Comparison of ENCODE assay signal across 8 cellular contexts in genomic region chr3:190513409-190514162, GRCh38. TPM values are rescaled to one million over a fixed set of nuclear protein-coding genes. Genes with fewer than 3 reads are reported as not detected.
DNase-seq lines count a peak whose midpoint lies in the region; ATAC-seq and TF ChIP-seq lines count a peak whose summit lies in the region.

A gene with protein sequence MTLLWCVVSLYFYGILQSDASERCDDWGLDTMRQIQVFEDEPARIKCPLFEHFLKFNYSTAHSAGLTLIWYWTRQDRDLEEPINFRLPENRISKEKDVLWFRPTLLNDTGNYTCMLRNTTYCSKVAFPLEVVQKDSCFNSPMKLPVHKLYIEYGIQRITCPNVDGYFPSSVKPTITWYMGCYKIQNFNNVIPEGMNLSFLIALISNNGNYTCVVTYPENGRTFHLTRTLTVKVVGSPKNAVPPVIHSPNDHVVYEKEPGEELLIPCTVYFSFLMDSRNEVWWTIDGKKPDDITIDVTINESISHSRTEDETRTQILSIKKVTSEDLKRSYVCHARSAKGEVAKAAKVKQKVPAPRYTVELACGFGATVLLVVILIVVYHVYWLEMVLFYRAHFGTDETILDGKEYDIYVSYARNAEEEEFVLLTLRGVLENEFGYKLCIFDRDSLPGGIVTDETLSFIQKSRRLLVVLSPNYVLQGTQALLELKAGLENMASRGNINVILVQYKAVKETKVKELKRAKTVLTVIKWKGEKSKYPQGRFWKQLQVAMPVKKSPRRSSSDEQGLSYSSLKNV (plus strand): TSS chr3:190514085. CDS start chr3:190564290, 50,205 bp downstream.

- peaks cover 29% of the 10 kb centered on the region for H3K4me1 ChIP-seq in A673 (ENCODE audit: insufficient read depth, low read length, poor library complexity, severe bottlenecking)

- peaks cover 24% of the 10 kb centered on the region for H3K36me3 ChIP-seq in A673 (ENCODE audit: insufficient read depth, low read length, poor library complexity, severe bottlenecking)

- peak within 1 kb of the TSS; percentile 84 for H3K27ac ChIP-seq in A673 (ENCODE audit: low read depth, low read length, poor library complexity, severe bottlenecking)

- peak; percentile 98 for DNase-seq in A673 (ENCODE audit: low spot score)
- DNase-seq in NCI-H2171 treated with DMSO at 0.1 percent for 48 hours (lab: John Stamatoyannopoulos, UW) = peak; percentile 81
- DNase-seq in WTC11 (ENCODE audit: low spot score) = peak; percentile 80
- peak; percentile 95 to 96 for DNase-seq in cardiac fibroblast (ENCODE audit: low read depth in 2 of 2)
- DNase-seq in iris pigment epithelial cell (ENCODE audit: low read depth) = peak; percentile 92
- peak; percentile 71 to 80 for DNase-seq in stimulated activated CD4-positive, alpha-beta T cell treated with anti-CD3 and anti-CD28 coated beads, Interleukin-12 subunit alpha, Interleukin-12 subunit beta, amount 100 ng/mL, for 24 hours (ENCODE audit: low read depth in 2 of 2)

- peaks cover 37% of the 10 kb centered on the region for H3K27me3 Mint-ChIP-seq in WTC11 (ENCODE audit: low read depth)

- POLR2A ChIA-PET in A673 (lab: Charles Lee; ENCODE audit: low non-redundant PET) (no interaction called here), WTC11 (lab: Charles Lee) (interaction anchor here (0.5 kb wide), 1 partner anchor 40 kb away, joined by 3 read pairs; no protein-coding TSS in a partner anchor)

- CTCF ChIA-PET in A673 (lab: Charles Lee) = interaction anchor here (0.6 to 1.4 kb wide), 6 partner anchors 9 to 184 kb away, joined by 3 to 6 read pairs (median 4); no protein-coding TSS in a partner anchor
- CTCF ChIA-PET in WTC11 (lab: Charles Lee) = interaction anchor here (0.7 to 2.1 kb wide), 17 partner anchors 10 to 552 kb away, joined by 3 to 10 read pairs (median 4); partner anchors contain the start of genes CLDN1 and P3H2

- TF ChIP-seq CTCF in A673 (conservative IDR thresholded peaks at IDR 0.05; ENCODE audit: low read depth, low read length) (peak; percentile 50; the same call in 1 of the 2 replicates), WTC11 (IDR thresholded peaks at IDR 0.05) (0 out of 2 replicates have a peak, but pooled peaks have one; percentile 20), cardiac fibroblast (IDR thresholded peaks at IDR 0.05; ENCODE audit: low read depth, low read length) (no peak)

- H3K4me1 Mint-ChIP-seq in WTC11 = peaks cover 17% of the 10 kb centered on the region

- ATAC-seq in GM18520 (IDR thresholded peaks at IDR 0.05; ENCODE audit: unreplicated experiment) (peak; percentile 98), HG03066 (IDR thresholded peaks at IDR 0.05; ENCODE audit: low read depth, unreplicated experiment) (peak; percentile 99), WTC11 (peak; percentile 96)

- peaks cover 3% of the 10 kb centered on the region; the same call in 1 of the 2 replicates for H3K36me3 Mint-ChIP-seq in WTC11

- H3K27me3 ChIP-seq in A673 (replicated peaks; ENCODE audit: insufficient read depth, low read depth, low read length, poor library complexity) = no peaks in the 10 kb centered on the region

- BruUV-seq in A673 (replicated peaks; lab: Mats Ljungman, UMichigan) = no TSS peak

- H3K4me3 Mint-ChIP-seq in WTC11 = peak within 1 kb of the TSS; percentile 83

- peaks cover 4% of the 10 kb centered on the region for H3K9me3 Mint-ChIP-seq in WTC11

- H3K9me3 ChIP-seq in A673 (ENCODE audit: low read depth, low read length, poor library complexity, severe bottlenecking) = no peaks in the 10 kb centered on the region

- H3K27ac Mint-ChIP-seq in WTC11 = no peak within 1 kb of the TSS

- H3K4me3 ChIP-seq in A673 (ENCODE audit: low read depth, low read length, poor library complexity, severe bottlenecking) = peak within 1 kb of the TSS; percentile 87
- H3K4me3 ChIP-seq in cardiac fibroblast (replicated peaks in 1 of 2; ENCODE audit: low read depth in 2 of 2, low read length in 2 of 2) = peak within 1 kb of the TSS; percentile 87 to 92

- intact Hi-C loops in A673 (cut with micrococcal nuclease; ENCODE audit: unreplicated experiment) = loop anchor here (5.0 to 10.0 kb wide), 2 partner anchors 131 to 549 kb away; no protein-coding TSS in a partner anchor

TF ChIP-seq in WTC11, 78 proteins besides CTCF, POLR2A, EP300 and RAD21 (continues in another document):
- TF ChIP-seq, protein P1, sequence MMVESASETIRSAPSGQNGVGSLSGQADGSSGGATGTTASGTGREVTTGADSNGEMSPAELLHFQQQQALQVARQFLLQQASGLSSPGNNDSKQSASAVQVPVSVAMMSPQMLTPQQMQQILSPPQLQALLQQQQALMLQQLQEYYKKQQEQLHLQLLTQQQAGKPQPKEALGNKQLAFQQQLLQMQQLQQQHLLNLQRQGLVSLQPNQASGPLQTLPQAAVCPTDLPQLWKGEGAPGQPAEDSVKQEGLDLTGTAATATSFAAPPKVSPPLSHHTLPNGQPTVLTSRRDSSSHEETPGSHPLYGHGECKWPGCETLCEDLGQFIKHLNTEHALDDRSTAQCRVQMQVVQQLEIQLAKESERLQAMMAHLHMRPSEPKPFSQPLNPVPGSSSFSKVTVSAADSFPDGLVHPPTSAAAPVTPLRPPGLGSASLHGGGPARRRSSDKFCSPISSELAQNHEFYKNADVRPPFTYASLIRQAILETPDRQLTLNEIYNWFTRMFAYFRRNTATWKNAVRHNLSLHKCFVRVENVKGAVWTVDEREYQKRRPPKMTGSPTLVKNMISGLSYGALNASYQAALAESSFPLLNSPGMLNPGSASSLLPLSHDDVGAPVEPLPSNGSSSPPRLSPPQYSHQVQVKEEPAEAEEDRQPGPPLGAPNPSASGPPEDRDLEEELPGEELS (CRISPR knock-in tag; IDR thresholded peaks at IDR 0.05) = no peak
- TF ChIP-seq TP53 (CRISPR knock-in tag; IDR thresholded peaks at IDR 0.05) (peak; percentile 81; the same call in 1 of the 2 replicates), SMAD4 (CRISPR knock-in tag; IDR thresholded peaks at IDR 0.05) (no peak), RELA (CRISPR knock-in tag; IDR thresholded peaks at IDR 0.05; ENCODE audit: borderline replicate concordance) (no peak), ZNF671 (CRISPR knock-in tag; IDR thresholded peaks at IDR 0.05) (no peak), NR3C1 (CRISPR knock-in tag; conservative IDR thresholded peaks at IDR 0.05; ENCODE audit: low read depth) (peak; percentile 81; the same call in 1 of the 2 replicates), EMX1 (CRISPR knock-in tag; IDR thresholded peaks at IDR 0.05) (no peak), CBFB (CRISPR knock-in tag; IDR thresholded peaks at IDR 0.05; ENCODE audit: low read depth) (no peak), NFYB (CRISPR knock-in tag; conservative IDR thresholded peaks at IDR 0.05; ENCODE audit: low read depth) (peak; percentile 33; the same call in 1 of the 2 replicates), MYBL2 (CRISPR knock-in tag; IDR thresholded peaks at IDR 0.05) (no peak), KAT7 (CRISPR knock-in tag; IDR thresholded peaks at IDR 0.05; ENCODE audit: borderline replicate concordance) (no peak)
- TF ChIP-seq, protein P2, sequence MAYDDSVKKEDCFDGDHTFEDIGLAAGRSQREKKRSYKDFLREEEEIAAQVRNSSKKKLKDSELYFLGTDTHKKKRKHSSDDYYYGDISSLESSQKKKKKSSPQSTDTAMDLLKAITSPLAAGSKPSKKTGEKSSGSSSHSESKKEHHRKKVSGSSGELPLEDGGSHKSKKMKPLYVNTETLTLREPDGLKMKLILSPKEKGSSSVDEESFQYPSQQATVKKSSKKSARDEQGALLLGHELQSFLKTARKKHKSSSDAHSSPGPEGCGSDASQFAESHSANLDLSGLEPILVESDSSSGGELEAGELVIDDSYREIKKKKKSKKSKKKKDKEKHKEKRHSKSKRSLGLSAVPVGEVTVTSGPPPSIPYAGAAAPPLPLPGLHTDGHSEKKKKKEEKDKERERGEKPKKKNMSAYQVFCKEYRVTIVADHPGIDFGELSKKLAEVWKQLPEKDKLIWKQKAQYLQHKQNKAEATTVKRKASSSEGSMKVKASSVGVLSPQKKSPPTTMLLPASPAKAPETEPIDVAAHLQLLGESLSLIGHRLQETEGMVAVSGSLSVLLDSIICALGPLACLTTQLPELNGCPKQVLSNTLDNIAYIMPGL (CRISPR knock-in tag; IDR thresholded peaks at IDR 0.05) = peak; percentile 91
- TF ChIP-seq, protein P3, sequence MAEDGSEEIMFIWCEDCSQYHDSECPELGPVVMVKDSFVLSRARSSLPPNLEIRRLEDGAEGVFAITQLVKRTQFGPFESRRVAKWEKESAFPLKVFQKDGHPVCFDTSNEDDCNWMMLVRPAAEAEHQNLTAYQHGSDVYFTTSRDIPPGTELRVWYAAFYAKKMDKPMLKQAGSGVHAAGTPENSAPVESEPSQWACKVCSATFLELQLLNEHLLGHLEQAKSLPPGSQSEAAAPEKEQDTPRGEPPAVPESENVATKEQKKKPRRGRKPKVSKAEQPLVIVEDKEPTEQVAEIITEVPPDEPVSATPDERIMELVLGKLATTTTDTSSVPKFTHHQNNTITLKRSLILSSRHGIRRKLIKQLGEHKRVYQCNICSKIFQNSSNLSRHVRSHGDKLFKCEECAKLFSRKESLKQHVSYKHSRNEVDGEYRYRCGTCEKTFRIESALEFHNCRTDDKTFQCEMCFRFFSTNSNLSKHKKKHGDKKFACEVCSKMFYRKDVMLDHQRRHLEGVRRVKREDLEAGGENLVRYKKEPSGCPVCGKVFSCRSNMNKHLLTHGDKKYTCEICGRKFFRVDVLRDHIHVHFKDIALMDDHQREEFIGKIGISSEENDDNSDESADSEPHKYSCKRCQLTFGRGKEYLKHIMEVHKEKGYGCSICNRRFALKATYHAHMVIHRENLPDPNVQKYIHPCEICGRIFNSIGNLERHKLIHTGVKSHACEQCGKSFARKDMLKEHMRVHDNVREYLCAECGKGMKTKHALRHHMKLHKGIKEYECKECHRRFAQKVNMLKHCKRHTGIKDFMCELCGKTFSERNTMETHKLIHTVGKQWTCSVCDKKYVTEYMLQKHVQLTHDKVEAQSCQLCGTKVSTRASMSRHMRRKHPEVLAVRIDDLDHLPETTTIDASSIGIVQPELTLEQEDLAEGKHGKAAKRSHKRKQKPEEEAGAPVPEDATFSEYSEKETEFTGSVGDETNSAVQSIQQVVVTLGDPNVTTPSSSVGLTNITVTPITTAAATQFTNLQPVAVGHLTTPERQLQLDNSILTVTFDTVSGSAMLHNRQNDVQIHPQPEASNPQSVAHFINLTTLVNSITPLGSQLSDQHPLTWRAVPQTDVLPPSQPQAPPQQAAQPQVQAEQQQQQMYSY (CRISPR knock-in tag; IDR thresholded peaks at IDR 0.05) = peak; percentile 72
- TF ChIP-seq, protein P4, sequence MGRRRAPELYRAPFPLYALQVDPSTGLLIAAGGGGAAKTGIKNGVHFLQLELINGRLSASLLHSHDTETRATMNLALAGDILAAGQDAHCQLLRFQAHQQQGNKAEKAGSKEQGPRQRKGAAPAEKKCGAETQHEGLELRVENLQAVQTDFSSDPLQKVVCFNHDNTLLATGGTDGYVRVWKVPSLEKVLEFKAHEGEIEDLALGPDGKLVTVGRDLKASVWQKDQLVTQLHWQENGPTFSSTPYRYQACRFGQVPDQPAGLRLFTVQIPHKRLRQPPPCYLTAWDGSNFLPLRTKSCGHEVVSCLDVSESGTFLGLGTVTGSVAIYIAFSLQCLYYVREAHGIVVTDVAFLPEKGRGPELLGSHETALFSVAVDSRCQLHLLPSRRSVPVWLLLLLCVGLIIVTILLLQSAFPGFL (CRISPR knock-in tag; IDR thresholded peaks at IDR 0.05; ENCODE audit: borderline replicate concordance) = no peak

RNA-seq across cellular contexts. Expression of the gene that starts here (rescaled TPM):
- total RNA-seq in A673 (2021) = 207 and 233 TPM in 2 replicates
- total RNA-seq in WTC11 (2021) = 4.5 to 5.7 TPM (median 4.5 TPM) in 3 replicates

Comparison
In these comparisons a context has a peak if more than half of its experiments do, and no peak if none do; other contexts are left out.
1. Peak in every context shown above with its lines: DNase-seq, ATAC-seq, H3K4me3 ChIP-seq and H3K27ac ChIP-seq.
2. RNA of the gene that starts here (total RNA-seq): 207 to 233 TPM in A673; 4.5 to 5.7 TPM in WTC11; every median in the first group is over 10 times any median in the second.